ENCODE assay signal across 1 cellular context in the genomic region with DNA sequence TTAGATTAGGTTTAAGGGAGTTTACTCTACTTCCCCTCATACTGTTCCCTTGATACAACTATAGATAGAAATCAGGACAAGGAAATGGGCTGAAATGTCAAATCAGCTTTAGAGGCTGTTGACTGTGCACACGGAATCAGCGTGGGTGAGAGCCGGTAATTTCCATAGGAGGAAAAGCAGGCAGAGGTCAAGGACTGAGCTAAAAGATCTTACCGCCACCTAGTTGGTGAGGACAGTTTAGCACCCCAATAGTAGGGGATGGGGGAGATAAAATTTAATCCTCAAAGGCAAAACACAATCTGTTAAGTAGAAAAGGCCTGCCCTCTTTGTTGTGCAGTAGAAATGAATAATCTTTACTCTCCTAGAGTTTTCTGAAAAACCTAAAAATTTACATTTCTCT.
TF ChIP-seq lines count a peak whose summit lies in the region.

No MANE protein-coding gene starts in this region.

TF ChIP-seq in GM23338, 12 proteins besides CTCF, POLR2A, EP300 and RAD21 (continued from another document):
- TF ChIP-seq CREB1 (CRISPR knock-in tag; IDR thresholded peaks at IDR 0.05; ENCODE audit: low read depth), result no peak
